ENCODE assay signal across 8 cellular contexts in genomic region chr3:129233538-129233937, GRCh38. TPM values are rescaled to one million over a fixed set of nuclear protein-coding genes. Genes with fewer than 3 reads are reported as not detected.
DNase-seq lines count a peak whose midpoint lies in the region; ATAC-seq lines count a peak whose summit lies in the region.

No MANE protein-coding gene starts in this region.

- peak overlapping the region; percentile 16 to 86 (median 61) for H3K4me3 Mint-ChIP-seq in naive B cell

- peak; percentile 94 for DNase-seq in SKM-1 treated with dmso at 0.1 percent for 144 hours (lab: John Stamatoyannopoulos, UW; ENCODE audit: unreplicated experiment)
- peak; percentile 93 for DNase-seq in naive B cell
- no peak for DNase-seq in NCI-H82 (lab: John Stamatoyannopoulos, UW)
- DNase-seq in DMS79 treated with DMSO at 0.1 percent for 48 hours (lab: John Stamatoyannopoulos, UW): no peak
- no peak for DNase-seq in DMS153 treated with DMSO at 0.1 percent for 48 hours (lab: John Stamatoyannopoulos, UW; ENCODE audit: unreplicated experiment)
- no peak for DNase-seq in mesenteric fat pad (ENCODE audit: low spot score)

- H3K4me1 Mint-ChIP-seq in naive B cell: peaks cover 26 to 52% (median 48%) of the 10 kb centered on the region in 3 donors

- ATAC-seq in GM19043 (IDR thresholded peaks at IDR 0.05; ENCODE audit: low read depth, unreplicated experiment) (peak; percentile 93), HG02981 (IDR thresholded peaks at IDR 0.05; ENCODE audit: unreplicated experiment) (peak; percentile 94), naive B cell (ENCODE audit: low read depth in 2 of 2) (peak; percentile 95)

- H3K27me3 Mint-ChIP-seq in naive B cell: no peaks in the 10 kb centered on the region

- H3K9me3 Mint-ChIP-seq in naive B cell: peaks cover 0 to 2% (median 0%) of the 10 kb centered on the region in 7 donors

- no peaks in the 10 kb centered on the region for H3K36me3 Mint-ChIP-seq in naive B cell

- peak overlapping the region; percentile 94 to 99 (median 96) for H3K27ac Mint-ChIP-seq in naive B cell

RNA-seq across cellular contexts. Expression of gene COPG1, which starts 15.9 kb away (rescaled TPM):
- polyA plus RNA-seq in naive B cell (ENCODE audit: low read depth in 6 of 6): 10 to 100 TPM; 48.6 to 95.6 (median 60.9) TPM
- 183 TPM for total RNA-seq in mesenteric fat pad

RNA-seq across cellular contexts. Expression of gene HMCES, which starts 45.1 kb away (rescaled TPM):
- polyA plus RNA-seq in naive B cell (ENCODE audit: low read depth in 6 of 6): 100 to 1,000 TPM; 128 to 265 (median 146) TPM
- 38.5 TPM for total RNA-seq in mesenteric fat pad

RNA-seq across cellular contexts. Expression of gene CNBP, which starts 49.8 kb away (rescaled TPM):
- 1,000 to 10,000 TPM in 3 of 6 donors, 100 to 1,000 TPM in 3; 838 to 1,460 (median 963) TPM for polyA plus RNA-seq in naive B cell (ENCODE audit: low read depth in 6 of 6)
- total RNA-seq in mesenteric fat pad: 338 TPM

Comparison
In these comparisons a context has a peak if more than half of its experiments do, and no peak if none do; other contexts are left out.
1. DNase-seq: peak in SKM-1 treated with dmso at 0.1 percent for 144 hours (single experiment) and naive B cell (single experiment); none in NCI-H82 (single experiment), DMS79 treated with DMSO at 0.1 percent for 48 hours (single experiment), DMS153 treated with DMSO at 0.1 percent for 48 hours (single experiment) and mesenteric fat pad (single experiment).
2. Peak in every context shown above with its lines, with median percentiles within 50 percentile points of each other: ATAC-seq.